Comparison of ENCODE assay signal across 22 cellular contexts in genomic region chr19:18730885-18731513, GRCh38. TPM values are rescaled to one million over a fixed set of nuclear protein-coding genes. Genes with fewer than 3 reads are reported as not detected.
DNase-seq lines count a peak whose midpoint lies in the region; ATAC-seq and TF ChIP-seq lines count a peak whose summit lies in the region.
"Had no signal": no experiment of that assay in that cellular context is flagged by ENCODE, and none has a peak within 500 bp of the region (broad histone marks: within the 10 kb centered on the region; RNA-seq: fewer than 3 reads in every experiment).

No MANE protein-coding gene starts in this region.

- peaks cover 35% of the 10 kb centered on the region for H3K4me1 ChIP-seq in BE2C
- H3K4me1 ChIP-seq in DND-41 (ENCODE audit: insufficient read depth, low read length), result no peaks in the 10 kb centered on the region
- no peaks in the 10 kb centered on the region for H3K4me1 ChIP-seq in OCI-LY7 (ENCODE audit: insufficient read depth, low read length, poor library complexity, severe bottlenecking)
- H3K4me1 ChIP-seq in body of pancreas, result peaks cover 5% of the 10 kb centered on the region

- H3K9me3 ChIP-seq in BE2C (no peaks in the 10 kb centered on the region), DND-41 (ENCODE audit: insufficient read depth, low read length, severe bottlenecking) (no peaks in the 10 kb centered on the region), OCI-LY7 (ENCODE audit: low read length) (no peaks in the 10 kb centered on the region), body of pancreas (no peaks in the 10 kb centered on the region)

- no peak overlapping the region for H3K27ac ChIP-seq in DND-41 (ENCODE audit: low read length)
- no peak overlapping the region for H3K27ac ChIP-seq in OCI-LY7 (ENCODE audit: low read depth, low read length, poor library complexity, severe bottlenecking)
- H3K27ac ChIP-seq in body of pancreas, result no peak overlapping the region
- H3K27ac ChIP-seq: KMS-11 had no signal

- intact Hi-C loops in OCI-LY7 (cut with micrococcal nuclease; ENCODE audit: unreplicated experiment), result no loop called here
- intact Hi-C loops in body of pancreas (cut with DNase I), result no loop called here

- peaks cover 32% of the 10 kb centered on the region for H3K4me1 Mint-ChIP-seq in glutamatergic neuron (ENCODE audit: low read depth, unreplicated experiment)

- BruUV-seq in OCI-LY7 (replicated peaks; lab: Mats Ljungman, UMichigan), result no TSS peak

- no peaks in the 10 kb centered on the region for H3K9me2 ChIP-seq in OCI-LY7 (ENCODE audit: insufficient read depth, low read length)

- ATAC-seq in DND-41 (ENCODE audit: insufficient read depth, low read depth) (0 out of 3 replicates have a peak, but pooled peaks have one; percentile 35), HG03457 (IDR thresholded peaks at IDR 0.05; ENCODE audit: unreplicated experiment) (no peak), body of pancreas (no peak)
- ATAC-seq: naive thymus-derived CD4-positive, alpha-beta T cell had no signal

- H2AFZ ChIP-seq in DND-41 (ENCODE audit: low read depth, low read length) (no peak overlapping the region), OCI-LY7 (ENCODE audit: low read length) (no peak overlapping the region)

- CTCF ChIA-PET in OCI-LY7 (lab: Charles Lee; ENCODE audit: unreplicated experiment), result no interaction called here

- no peak for DNase-seq in BE2C
- no peak for DNase-seq in DND-41
- DNase-seq in OCI-LY7 (ENCODE audit: low spot score), result peak; percentile 5
- no peak for DNase-seq in epithelial cell of proximal tubule (ENCODE audit: low read depth)
- DNase-seq in glutamatergic neuron, result no peak
- no peak for DNase-seq in body of pancreas
- no peak for DNase-seq in amniotic stem cell (lab: John Stamatoyannopoulos, UW)
- DNase-seq: activated CD4-positive, CD25-positive, alpha-beta regulatory T cell; AML-193; GF-D8; kidney glomerular epithelial cell; naive thymus-derived CD4-positive, alpha-beta T cell; NCI-H1092 treated with DMSO at 0.1 percent for 48 hours; NCI-H2081 treated with DMSO at 0.1 percent for 48 hours; NCI-H526 treated with DMSO at 0.1 percent for 48 hours had no signal

- peak; percentile 24; the same call in 1 of the 2 replicates for TF ChIP-seq CTCF in BE2C (IDR thresholded peaks at IDR 0.05; ENCODE audit: low read depth, low read length)
- no peak for TF ChIP-seq CTCF in DND-41 (IDR thresholded peaks at IDR 0.05; ENCODE audit: borderline replicate concordance, extremely low read depth, low read length, poor library complexity, severe bottlenecking)
- TF ChIP-seq CTCF in OCI-LY7 (conservative IDR thresholded peaks at IDR 0.05; ENCODE audit: low read length), result no peak
- TF ChIP-seq CTCF in epithelial cell of proximal tubule (conservative IDR thresholded peaks at IDR 0.05; ENCODE audit: low read depth, low read length), result peak; percentile 25
- TF ChIP-seq CTCF in glutamatergic neuron (IDR thresholded peaks at IDR 0.05; ENCODE audit: partially characterized antibody, unreplicated experiment), result no peak
- no peak for TF ChIP-seq CTCF in body of pancreas (IDR thresholded peaks at IDR 0.05)

- H3K4me2 ChIP-seq in DND-41 (ENCODE audit: insufficient read depth, low read length) (no peak overlapping the region), OCI-LY7 (ENCODE audit: low read length) (no peak overlapping the region)
- H3K4me2 ChIP-seq: KMS-11 had no signal

- no peaks in the 10 kb centered on the region for H3K36me3 Mint-ChIP-seq in glutamatergic neuron (ENCODE audit: unreplicated experiment)
- H3K36me3 Mint-ChIP-seq: activated naive CD8-positive, alpha-beta T cell; naive thymus-derived CD4-positive, alpha-beta T cell had no signal

- H3K27me3 ChIP-seq in BE2C (no peaks in the 10 kb centered on the region), DND-41 (ENCODE audit: insufficient read depth, low read length, poor library complexity) (no peaks in the 10 kb centered on the region), body of pancreas (no peaks in the 10 kb centered on the region)

- H3K4me3 ChIP-seq in BE2C (ENCODE audit: low read depth, low read length) (no peak overlapping the region), DND-41 (ENCODE audit: low read depth in 1 of 2, low read length in 2 of 2) (no peak overlapping the region), OCI-LY7 (ENCODE audit: low read depth, low read length, poor library complexity, severe bottlenecking) (no peak overlapping the region), epithelial cell of proximal tubule (ENCODE audit: low read depth, low read length) (no peak overlapping the region), body of pancreas (no peak overlapping the region)

- H3K36me3 ChIP-seq in BE2C (no peaks in the 10 kb centered on the region; the same call in 1 of the 2 replicates), DND-41 (ENCODE audit: insufficient read depth, low read length) (no peaks in the 10 kb centered on the region), OCI-LY7 (ENCODE audit: insufficient read depth, low read length) (no peaks in the 10 kb centered on the region), body of pancreas (replicated peaks in 1 of 2; ENCODE audit: insufficient read depth in 1 of 2, low read depth in 2 of 2) (no peaks in the 10 kb centered on the region)

- POLR2A ChIA-PET in OCI-LY7 (lab: Charles Lee), result no interaction called here

- no peak for TF ChIP-seq POLR2A in body of pancreas (IDR thresholded peaks at IDR 0.05)

- H3K79me2 ChIP-seq in DND-41 (ENCODE audit: insufficient read depth, low read length), result no peaks in the 10 kb centered on the region
- no peaks in the 10 kb centered on the region for H3K79me2 ChIP-seq in OCI-LY7 (ENCODE audit: insufficient read depth, low read depth, low read length)

- peaks cover 18% of the 10 kb centered on the region for H3K9me3 Mint-ChIP-seq in glutamatergic neuron (ENCODE audit: unreplicated experiment)
- H3K9me3 Mint-ChIP-seq: memory B cell; stimulated activated naive CD8-positive, alpha-beta T cell treated with anti-CD3 and anti-CD28 coated beads, Interleukin-15, Interleukin-2, amounts not matched to agents 100 ng/mL and 50 ng/mL, for 24 hours; T-helper 2 cell treated with Interferon-gamma antibody and Interleukin-4, amounts not matched to agents 5 μg/mL and 100 μg/mL, for 36 hours had no signal

- H4K20me1 ChIP-seq in DND-41 (ENCODE audit: insufficient read depth, low read length), result peaks cover 21% of the 10 kb centered on the region
- H4K20me1 ChIP-seq in OCI-LY7 (ENCODE audit: insufficient read depth, low read length), result no peaks in the 10 kb centered on the region

- H3K4me3 Mint-ChIP-seq in glutamatergic neuron (ENCODE audit: unreplicated experiment), result no peak overlapping the region
- H3K4me3 Mint-ChIP-seq: activated naive CD8-positive, alpha-beta T cell; brain; memory B cell; naive thymus-derived CD4-positive, alpha-beta T cell; stimulated activated naive CD8-positive, alpha-beta T cell treated with anti-CD3 and anti-CD28 coated beads, Interleukin-15, Interleukin-2, amounts not matched to agents 100 ng/mL and 50 ng/mL, for 24 hours; T-helper 2 cell treated with Interferon-gamma antibody and Interleukin-4, amounts not matched to agents 5 μg/mL and 100 μg/mL, for 36 hours had no signal

- H3K27ac Mint-ChIP-seq in glutamatergic neuron (ENCODE audit: unreplicated experiment), result no peak overlapping the region
- H3K27ac Mint-ChIP-seq: activated naive CD8-positive, alpha-beta T cell; memory B cell; stimulated activated naive CD8-positive, alpha-beta T cell treated with anti-CD3 and anti-CD28 coated beads, Interleukin-15, Interleukin-2, amounts not matched to agents 100 ng/mL and 50 ng/mL, for 24 hours; T-helper 2 cell treated with Interferon-gamma antibody and Interleukin-4, amounts not matched to agents 5 μg/mL and 100 μg/mL, for 36 hours had no signal

- peaks cover 12% of the 10 kb centered on the region for H3K27me3 Mint-ChIP-seq in glutamatergic neuron (ENCODE audit: unreplicated experiment)
- H3K27me3 Mint-ChIP-seq: activated naive CD8-positive, alpha-beta T cell; brain; memory B cell; naive thymus-derived CD4-positive, alpha-beta T cell; stimulated activated naive CD8-positive, alpha-beta T cell treated with anti-CD3 and anti-CD28 coated beads, Interleukin-15, Interleukin-2, amounts not matched to agents 100 ng/mL and 50 ng/mL, for 24 hours had no signal

- H3K9ac ChIP-seq in DND-41 (ENCODE audit: low read depth, low read length), result no peak overlapping the region
- H3K9ac ChIP-seq: KMS-11 had no signal

- WGBS in body of pancreas, 2 donors, result 92 to 95% methylated on average over 11 of the region's 11 CpGs

RNA-seq across cellular contexts. Expression of gene CRTC1, which starts 47.5 kb away (rescaled TPM):
- 23.7 TPM for polyA plus RNA-seq in BE2C (2012; ENCODE audit: insufficient read depth, insufficient read length, low read depth)
- total RNA-seq in OCI-LY7 (2014; rRNA removed; shearing (Covaris generic)), result 3.4 and 4.1 TPM in 2 replicates
- total RNA-seq in OCI-LY7 (2022) (10.0 and 10.3 TPM in 2 replicates), epithelial cell of proximal tubule (1.3 and 3.0 TPM in 2 replicates), glutamatergic neuron (ENCODE audit: unreplicated experiment) (28.8 TPM), body of pancreas (1 to 10 TPM; 4.9 to 6.5 TPM)

Comparison
In these comparisons a context has a peak if more than half of its experiments do, and no peak if none do; other contexts are left out.
1. CTCF ChIP-seq: peak in BE2C (single experiment) and epithelial cell of proximal tubule (single experiment); none in DND-41 (single experiment), OCI-LY7 (single experiment), glutamatergic neuron (single experiment) and body of pancreas (0 of 7).